21 cellular contexts compared by ENCODE assay signal in genomic region chr2:12560618-12561017, GRCh38.
"Had no signal": no experiment of that assay in that cellular context is flagged by ENCODE, and none has a peak within 500 bp of the region (broad histone marks: within the 10 kb centered on the region; RNA-seq: fewer than 3 reads in every experiment).

No MANE protein-coding gene starts in this region.

- DNase-seq: activated CD4-positive, alpha-beta memory T cell treated with anti-CD3 and anti-CD28 coated beads for 36 hours; activated CD4-positive, alpha-beta T cell treated with anti-CD3 and anti-CD28 coated beads for 36 hours; activated T-cell treated with anti-CD3 and anti-CD28 coated beads for 4 hours; cerebellar nuclear complex; cortex of kidney; erythroblast; heart left ventricle; kidney; posterior cingulate gyrus; retina; stimulated activated CD8-positive, alpha-beta memory T cell treated with anti-CD3 and anti-CD28 coated beads, Interleukin-4, amount 100 ng/mL, for 48 hours; stimulated activated naive CD8-positive, alpha-beta T cell treated with anti-CD3 and anti-CD28 coated beads, Interleukin-15, Interleukin-2, amounts not matched to agents 100 U/mL and 50 U/mL, for 24 hours; substantia nigra; tibial artery had no signal

- H3K4me3 Mint-ChIP-seq: activated CD4-positive, alpha-beta memory T cell treated with anti-CD3 and anti-CD28 coated beads for 36 hours; activated CD4-positive, alpha-beta T cell treated with anti-CD3 and anti-CD28 coated beads for 36 hours; activated naive CD8-positive, alpha-beta T cell; activated T-helper 1 cell treated with anti-CD3 and anti-CD28 coated beads, Interleukin-12 subunit alpha, Interleukin-12 subunit beta, Interleukin-2, Interleukin-4 antibody, amounts not matched to agents 30 ng/mL and 10 ng/mL and 1 ng/mL, durations not matched to agents 14 hours and 24 hours and 36 hours; mesothelial cell of epicardium; nephron had no signal

- H3K27ac ChIP-seq: heart left ventricle, tibial artery, VCaP had no signal

- H3K9me3 Mint-ChIP-seq: activated CD4-positive, alpha-beta memory T cell treated with anti-CD3 and anti-CD28 coated beads for 36 hours; activated T-helper 1 cell treated with anti-CD3 and anti-CD28 coated beads, Interleukin-12 subunit alpha, Interleukin-12 subunit beta, Interleukin-2, Interleukin-4 antibody, amounts not matched to agents 30 ng/mL and 10 ng/mL and 1 ng/mL, durations not matched to agents 14 hours and 24 hours and 36 hours; mesothelial cell of epicardium; nephron had no signal

- H3K36me3 ChIP-seq: heart left ventricle, tibial artery had no signal

- H3K4me3 ChIP-seq: heart left ventricle, lung, tibial artery had no signal

- H3K9me3 ChIP-seq: heart left ventricle, tibial artery had no signal

- H3K27me3 Mint-ChIP-seq: activated CD4-positive, alpha-beta memory T cell treated with anti-CD3 and anti-CD28 coated beads for 36 hours; activated CD4-positive, alpha-beta T cell treated with anti-CD3 and anti-CD28 coated beads for 36 hours; activated naive CD8-positive, alpha-beta T cell had no signal

- H3K27me3 ChIP-seq: heart left ventricle, tibial artery had no signal

- ATAC-seq: activated CD4-positive, alpha-beta T cell treated with anti-CD3 and anti-CD28 coated beads for 36 hours; heart left ventricle; left lobe of liver; stimulated activated naive CD8-positive, alpha-beta T cell treated with anti-CD3 and anti-CD28 coated beads, Interleukin-15, Interleukin-2, amounts not matched to agents 100 U/mL and 50 U/mL, for 24 hours had no signal

- H3K27ac Mint-ChIP-seq: activated CD4-positive, alpha-beta memory T cell treated with anti-CD3 and anti-CD28 coated beads for 36 hours; activated CD4-positive, alpha-beta T cell treated with anti-CD3 and anti-CD28 coated beads for 36 hours; activated naive CD8-positive, alpha-beta T cell; activated T-helper 1 cell treated with anti-CD3 and anti-CD28 coated beads, Interleukin-12 subunit alpha, Interleukin-12 subunit beta, Interleukin-2, Interleukin-4 antibody, amounts not matched to agents 30 ng/mL and 10 ng/mL and 1 ng/mL, durations not matched to agents 14 hours and 24 hours and 36 hours; mesothelial cell of epicardium; nephron had no signal
